Comparison of ENCODE assay signal across 9 cellular contexts in genomic region chr6:100176321-100176950, GRCh38.
DNase-seq lines count a peak whose midpoint lies in the region; ATAC-seq and TF ChIP-seq lines count a peak whose summit lies in the region.
"Had no signal": no experiment of that assay in that cellular context is flagged by ENCODE, and none has a peak within 500 bp of the region (broad histone marks: within the 10 kb centered on the region; RNA-seq: fewer than 3 reads in every experiment).

No MANE protein-coding gene starts in this region.

- H3K4me1 ChIP-seq in foreskin keratinocyte = no peaks in the 10 kb centered on the region

- DNase-seq in NCI-H2107 treated with DMSO at 0.1 percent for 48 hours (lab: John Stamatoyannopoulos, UW; ENCODE audit: unreplicated experiment) (peak; percentile 10), NCI-H2107 (lab: John Stamatoyannopoulos, UW) (no peak), RPMI7951 (ENCODE audit: low read depth) (peak; percentile 65), foreskin keratinocyte (peak; percentile 10 to 31), superior temporal gyrus (ENCODE audit: extremely low spot score) (peak; percentile 40), NCI-H345 treated with DMSO at 0.1 percent for 48 hours (lab: John Stamatoyannopoulos, UW; ENCODE audit: unreplicated experiment) (no peak), NCI-H1417 treated with DMSO at 0.1 percent for 48 hours (lab: John Stamatoyannopoulos, UW) (no peak), NCI-H2029 (lab: John Stamatoyannopoulos, UW) (no peak)
- DNase-seq: CD4-positive, alpha-beta T cell had no signal

- H3K27ac ChIP-seq in foreskin keratinocyte = no peak overlapping the region

- peak; percentile 60 for ATAC-seq in foreskin keratinocyte

- H3K27me3 ChIP-seq in foreskin keratinocyte = peaks cover 34% of the 10 kb centered on the region

- peak; percentile 69 for TF ChIP-seq CTCF in foreskin keratinocyte (conservative IDR thresholded peaks at IDR 0.05)

Comparison
In these comparisons a context has a peak if more than half of its experiments do, and no peak if none do; other contexts are left out.
1. DNase-seq: peak in NCI-H2107 treated with DMSO at 0.1 percent for 48 hours (single experiment), RPMI7951 (single experiment), foreskin keratinocyte (2 of 2) and superior temporal gyrus (single experiment); none in NCI-H2107 (single experiment), NCI-H345 treated with DMSO at 0.1 percent for 48 hours (single experiment), NCI-H1417 treated with DMSO at 0.1 percent for 48 hours (single experiment) and NCI-H2029 (single experiment).